8 cellular contexts compared by ENCODE assay signal in the genomic region with DNA sequence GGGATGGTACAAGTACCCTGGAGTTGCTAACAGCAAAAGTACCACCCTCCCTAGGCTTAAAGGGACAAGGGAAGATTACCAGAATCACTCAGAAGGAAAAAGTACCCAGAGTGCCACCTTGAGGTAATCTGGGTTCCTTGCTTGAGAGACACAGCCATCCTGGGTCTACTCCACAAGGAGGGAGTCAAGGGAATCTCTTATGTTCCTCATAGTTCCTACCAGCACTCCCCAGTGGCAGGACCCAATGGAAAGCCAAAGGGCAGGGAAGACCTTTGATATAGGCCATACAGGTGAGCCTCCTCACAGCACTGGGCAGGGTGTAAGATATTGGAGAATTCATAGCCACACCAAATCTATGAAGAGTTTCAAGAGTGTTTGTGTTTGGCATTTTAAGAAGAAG.
DNase-seq lines count a peak whose midpoint lies in the region; ATAC-seq and TF ChIP-seq lines count a peak whose summit lies in the region.

No MANE protein-coding gene starts in this region.

- no peak for ATAC-seq in GM18520 (IDR thresholded peaks at IDR 0.05; ENCODE audit: unreplicated experiment)
- no peak for ATAC-seq in HG02885 (IDR thresholded peaks at IDR 0.05; ENCODE audit: poor library complexity, unreplicated experiment)

- peak; percentile 47; the same call in 2 of the 3 replicates for TF ChIP-seq CTCF in GM12872 (IDR thresholded peaks at IDR 0.05; ENCODE audit: insufficient read depth, low read depth, low read length)
- peak; percentile 15 for TF ChIP-seq CTCF in astrocyte of the cerebellum (IDR thresholded peaks at IDR 0.05; ENCODE audit: low read depth, low read length, missing control alignments)

- DNase-seq in NCI-H524 treated with DMSO at 0.1 percent for 48 hours (lab: John Stamatoyannopoulos, UW) (peak; percentile 19), astrocyte of the cerebellum (ENCODE audit: low read depth) (no peak), medulla oblongata (ENCODE audit: extremely low spot score) (no peak), NCI-H2029 treated with DMSO at 0.1 percent for 48 hours (lab: John Stamatoyannopoulos, UW) (no peak)
- DNase-seq in stimulated activated CD4-positive, alpha-beta T cell treated with anti-CD3 and anti-CD28 coated beads, Interleukin-15, amount 100 ng/mL, for 24 hours, result peak; percentile 59

- in situ Hi-C loops in astrocyte of the cerebellum (cut with HindIII; ENCODE audit: low sequenced_read_pairs), result no loop called here

- no peak overlapping the region for H3K4me3 ChIP-seq in astrocyte of the cerebellum (ENCODE audit: low read depth, low read length)

Comparison
In these comparisons a context has a peak if more than half of its experiments do, and no peak if none do; other contexts are left out.
1. DNase-seq: peak in NCI-H524 treated with DMSO at 0.1 percent for 48 hours (single experiment) and stimulated activated CD4-positive, alpha-beta T cell treated with anti-CD3 and anti-CD28 coated beads, Interleukin-15, amount 100 ng/mL, for 24 hours (single experiment); none in astrocyte of the cerebellum (single experiment), medulla oblongata (single experiment) and NCI-H2029 treated with DMSO at 0.1 percent for 48 hours (single experiment).